8 cellular contexts compared by ENCODE assay signal in genomic region chr3:186825294-186825821, GRCh38. TPM values are rescaled to one million over a fixed set of nuclear protein-coding genes. Genes with fewer than 3 reads are reported as not detected.
A peak's percentile ranks its signal among the peaks of the same experiment; 100 is the strongest.
DNase-seq lines count a peak whose midpoint lies in the region; ATAC-seq, FAIRE-seq and TF ChIP-seq lines count a peak whose summit lies in the region.

No MANE protein-coding gene starts in this region.

- H3K36me3 Mint-ChIP-seq in activated T-helper 2 cell treated with anti-CD3 and anti-CD28 coated beads, Interferon-gamma antibody, Interleukin-2, Interleukin-4, amounts not matched to agents 10 μg/mL and 5 μg/mL and 100 μg/mL, durations not matched to agents 14 hours and 24 hours and 36 hours (ENCODE audit: low read depth), result peaks cover 3% of the 10 kb centered on the region

- no peaks in the 10 kb centered on the region for H3K36me3 ChIP-seq in iPS DF 6.9 (ENCODE audit: control insufficient read depth, insufficient read depth, low read length)
- no peaks in the 10 kb centered on the region for H3K36me3 ChIP-seq in vagina

- TF ChIP-seq POLR2A in vagina (IDR thresholded peaks at IDR 0.05), result no peak

- TF ChIP-seq CTCF in vagina (IDR thresholded peaks at IDR 0.05), result no peak

- peak overlapping the region; percentile 91 for H3K4me3 Mint-ChIP-seq in activated T-helper 2 cell treated with anti-CD3 and anti-CD28 coated beads, Interferon-gamma antibody, Interleukin-2, Interleukin-4, amounts not matched to agents 10 μg/mL and 5 μg/mL and 100 μg/mL, durations not matched to agents 14 hours and 24 hours and 36 hours (ENCODE audit: low read depth)

- H3K27ac ChIP-seq in iPS DF 6.9 (ENCODE audit: low read length) (no peak overlapping the region), vagina (no peak overlapping the region)

- H3K27me3 ChIP-seq in iPS DF 6.9 (ENCODE audit: control insufficient read depth, insufficient read depth, low read length) (peaks cover 16% of the 10 kb centered on the region; the same call in 1 of the 2 replicates), vagina (no peaks in the 10 kb centered on the region)

- WGBS in iPS DF 6.9 (ENCODE audit: insufficient coverage, insufficient read length), result no CpG with 5 or more reads among the region's 23 CpGs

- no peak for FAIRE-seq in GM19239 (lab: Jason Lieb, UNC)

- H3K9me3 ChIP-seq in iPS DF 6.9 (ENCODE audit: control insufficient read depth, insufficient read depth, low read length) (no peaks in the 10 kb centered on the region), vagina (no peaks in the 10 kb centered on the region)

- intact Hi-C loops in activated T-helper 2 cell treated with anti-CD3 and anti-CD28 coated beads, Interferon-gamma antibody, Interleukin-2, Interleukin-4, amounts not matched to agents 10 μg/mL and 5 μg/mL and 100 μg/mL, durations not matched to agents 14 hours and 24 hours and 36 hours (cut with micrococcal nuclease), result loop anchor here (5.0 to 10.0 kb wide), 2 partner anchors 253 to 841 kb away; partner anchors contain the start of gene DNAJB11
- intact Hi-C loops in vagina (cut with DNase I), result no loop called here

- DNase-seq in activated T-cell treated with anti-CD3 and anti-CD28 coated beads for 24 hours (ENCODE audit: low read depth), result peak; percentile 45
- no peak for DNase-seq in activated T-cell treated with anti-CD3 and anti-CD28 coated beads for 4 hours
- DNase-seq in activated T-helper 2 cell treated with anti-CD3 and anti-CD28 coated beads, Interferon-gamma antibody, Interleukin-2, Interleukin-4, amounts not matched to agents 10 μg/mL and 5 μg/mL and 100 μg/mL, durations not matched to agents 14 hours and 24 hours and 36 hours (ENCODE audit: low spot score), result peak; percentile 23
- DNase-seq in iPS DF 6.9 (ENCODE audit: low read depth, low spot score), result no peak
- DNase-seq in stimulated activated CD4-positive, alpha-beta T cell treated with anti-CD3 and anti-CD28 coated beads, Interleukin-15, amount 100 ng/mL, for 48 hours (ENCODE audit: low read depth in 2 of 2), result peak; percentile 41 to 49
- no peak for DNase-seq in GM19239 (ENCODE audit: insufficient read length, low spot score)
- no peak for DNase-seq in vagina (ENCODE audit: extremely low spot score in 2 of 2)

- H3K27ac Mint-ChIP-seq in activated T-helper 2 cell treated with anti-CD3 and anti-CD28 coated beads, Interferon-gamma antibody, Interleukin-2, Interleukin-4, amounts not matched to agents 10 μg/mL and 5 μg/mL and 100 μg/mL, durations not matched to agents 14 hours and 24 hours and 36 hours, result peak overlapping the region; percentile 74

- no peak for ATAC-seq in HG03565 (IDR thresholded peaks at IDR 0.05; ENCODE audit: unreplicated experiment)

- H3K4me3 ChIP-seq in iPS DF 6.9 (ENCODE audit: low read length) (peak overlapping the region; percentile 26; the same call in 1 of the 2 replicates), vagina (no peak overlapping the region)

- H3K27me3 Mint-ChIP-seq in activated T-helper 2 cell treated with anti-CD3 and anti-CD28 coated beads, Interferon-gamma antibody, Interleukin-2, Interleukin-4, amounts not matched to agents 10 μg/mL and 5 μg/mL and 100 μg/mL, durations not matched to agents 14 hours and 24 hours and 36 hours (ENCODE audit: low read depth), result peaks cover 21% of the 10 kb centered on the region

- H3K4me1 ChIP-seq in iPS DF 6.9 (ENCODE audit: control insufficient read depth, insufficient read depth, low read length), result peaks cover 3% of the 10 kb centered on the region; the same call in 1 of the 2 replicates
- H3K4me1 ChIP-seq in vagina, result peaks cover 22% of the 10 kb centered on the region

- peaks cover 21% of the 10 kb centered on the region for H3K4me1 Mint-ChIP-seq in activated T-helper 2 cell treated with anti-CD3 and anti-CD28 coated beads, Interferon-gamma antibody, Interleukin-2, Interleukin-4, amounts not matched to agents 10 μg/mL and 5 μg/mL and 100 μg/mL, durations not matched to agents 14 hours and 24 hours and 36 hours (ENCODE audit: low read depth)

- H3K9me3 Mint-ChIP-seq in activated T-helper 2 cell treated with anti-CD3 and anti-CD28 coated beads, Interferon-gamma antibody, Interleukin-2, Interleukin-4, amounts not matched to agents 10 μg/mL and 5 μg/mL and 100 μg/mL, durations not matched to agents 14 hours and 24 hours and 36 hours, result no peaks in the 10 kb centered on the region

RNA-seq across cellular contexts. Expression of gene ADIPOQ, which starts 17.2 kb away (rescaled TPM):
- not detected in 2 replicates for total RNA-seq in activated T-helper 2 cell treated with anti-CD3 and anti-CD28 coated beads, Interferon-gamma antibody, Interleukin-2, Interleukin-4, amounts not matched to agents 10 μg/mL and 5 μg/mL and 100 μg/mL, durations not matched to agents 14 hours and 24 hours and 36 hours
- total RNA-seq in vagina, result 36.6 TPM

RNA-seq across cellular contexts. Expression of gene RFC4, which starts 19.1 kb away (rescaled TPM):
- total RNA-seq in activated T-helper 2 cell treated with anti-CD3 and anti-CD28 coated beads, Interferon-gamma antibody, Interleukin-2, Interleukin-4, amounts not matched to agents 10 μg/mL and 5 μg/mL and 100 μg/mL, durations not matched to agents 14 hours and 24 hours and 36 hours, result 97.2 and 105 TPM in 2 replicates
- 8.3 TPM for total RNA-seq in vagina

RNA-seq across cellular contexts. Expression of gene EIF4A2, which starts 42.0 kb away (rescaled TPM):
- 445 and 450 TPM in 2 replicates for total RNA-seq in activated T-helper 2 cell treated with anti-CD3 and anti-CD28 coated beads, Interferon-gamma antibody, Interleukin-2, Interleukin-4, amounts not matched to agents 10 μg/mL and 5 μg/mL and 100 μg/mL, durations not matched to agents 14 hours and 24 hours and 36 hours
- total RNA-seq in vagina, result 375 TPM

Comparison
In these comparisons a context has a peak if more than half of its experiments do, and no peak if none do; other contexts are left out.
1. DNase-seq: peak in activated T-cell treated with anti-CD3 and anti-CD28 coated beads for 24 hours (single experiment), activated T-helper 2 cell treated with anti-CD3 and anti-CD28 coated beads, Interferon-gamma antibody, Interleukin-2, Interleukin-4, amounts not matched to agents 10 μg/mL and 5 μg/mL and 100 μg/mL, durations not matched to agents 14 hours and 24 hours and 36 hours (single experiment) and stimulated activated CD4-positive, alpha-beta T cell treated with anti-CD3 and anti-CD28 coated beads, Interleukin-15, amount 100 ng/mL, for 48 hours (2 of 2); none in activated T-cell treated with anti-CD3 and anti-CD28 coated beads for 4 hours (single experiment), iPS DF 6.9 (single experiment), GM19239 (single experiment) and vagina (0 of 2).
2. RNA of gene ADIPOQ, which starts 17.2 kb away (total RNA-seq): 36.6 TPM in vagina (single experiment); not detected in activated T-helper 2 cell treated with anti-CD3 and anti-CD28 coated beads, Interferon-gamma antibody, Interleukin-2, Interleukin-4, amounts not matched to agents 10 μg/mL and 5 μg/mL and 100 μg/mL, durations not matched to agents 14 hours and 24 hours and 36 hours; every median in the first group is over 10 times any median in the second.
3. RNA of gene RFC4, which starts 19.1 kb away (total RNA-seq): 97.2 to 105 TPM in activated T-helper 2 cell treated with anti-CD3 and anti-CD28 coated beads, Interferon-gamma antibody, Interleukin-2, Interleukin-4, amounts not matched to agents 10 μg/mL and 5 μg/mL and 100 μg/mL, durations not matched to agents 14 hours and 24 hours and 36 hours; 8.3 TPM in vagina (single experiment); every median in the first group is over 10 times any median in the second.